ENCODE assay signal across 1 cellular context in the genomic region with DNA sequence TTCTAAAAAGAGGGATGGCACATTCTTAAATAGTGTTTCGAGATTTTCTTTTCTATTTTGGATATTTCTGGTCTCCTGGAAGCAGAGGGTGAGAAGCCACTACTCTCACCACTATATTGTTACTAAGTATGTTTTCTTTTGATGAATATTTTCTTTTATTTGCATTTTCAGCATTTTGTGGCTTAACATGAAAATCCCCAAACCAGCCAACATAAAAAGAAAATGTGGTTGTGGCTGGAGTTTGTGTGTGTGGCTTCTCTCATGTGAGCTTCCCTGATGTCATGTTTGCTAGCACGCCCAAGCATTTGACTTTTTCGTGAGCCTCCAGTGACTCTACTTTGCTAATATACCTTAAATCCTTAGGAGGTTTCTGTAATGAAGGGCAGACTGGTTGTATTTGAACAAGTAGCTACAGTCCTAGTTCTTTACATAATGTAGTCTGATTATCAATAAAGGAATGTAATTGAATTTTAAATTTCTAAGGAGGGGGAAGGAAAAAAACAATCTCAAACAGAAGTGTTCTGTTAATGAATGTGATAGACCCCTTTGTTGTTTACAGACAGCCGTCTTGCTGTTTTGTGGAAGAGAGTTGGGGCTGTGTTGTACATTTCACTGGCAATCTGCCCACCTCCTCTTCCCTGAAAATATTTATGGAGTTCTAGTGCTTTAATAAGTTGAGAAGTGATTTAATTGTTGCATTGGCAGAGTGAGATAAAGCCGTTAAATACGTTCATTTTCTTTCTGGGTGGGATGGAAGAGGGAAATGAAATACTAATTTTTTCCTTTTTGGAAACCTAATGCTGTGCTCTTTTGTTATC.
TF ChIP-seq lines count a peak whose summit lies in the region.

No MANE protein-coding gene starts in this region.

TF ChIP-seq in WTC11, 78 proteins besides CTCF, POLR2A, EP300 and RAD21 (continued from another document):
- TF ChIP-seq, protein P1, sequence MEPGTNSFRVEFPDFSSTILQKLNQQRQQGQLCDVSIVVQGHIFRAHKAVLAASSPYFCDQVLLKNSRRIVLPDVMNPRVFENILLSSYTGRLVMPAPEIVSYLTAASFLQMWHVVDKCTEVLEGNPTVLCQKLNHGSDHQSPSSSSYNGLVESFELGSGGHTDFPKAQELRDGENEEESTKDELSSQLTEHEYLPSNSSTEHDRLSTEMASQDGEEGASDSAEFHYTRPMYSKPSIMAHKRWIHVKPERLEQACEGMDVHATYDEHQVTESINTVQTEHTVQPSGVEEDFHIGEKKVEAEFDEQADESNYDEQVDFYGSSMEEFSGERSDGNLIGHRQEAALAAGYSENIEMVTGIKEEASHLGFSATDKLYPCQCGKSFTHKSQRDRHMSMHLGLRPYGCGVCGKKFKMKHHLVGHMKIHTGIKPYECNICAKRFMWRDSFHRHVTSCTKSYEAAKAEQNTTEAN (CRISPR knock-in tag; IDR thresholded peaks at IDR 0.05): no peak
- TF ChIP-seq ARID4B (CRISPR knock-in tag; IDR thresholded peaks at IDR 0.05; ENCODE audit: borderline replicate concordance) (no peak), NR2C2 (CRISPR knock-in tag; IDR thresholded peaks at IDR 0.05) (no peak), TCF7 (CRISPR knock-in tag; IDR thresholded peaks at IDR 0.05; ENCODE audit: low read depth) (no peak), CDX4 (CRISPR knock-in tag; IDR thresholded peaks at IDR 0.05; ENCODE audit: borderline replicate concordance) (no peak)
